8 cellular contexts compared by ENCODE assay signal in the genomic region with DNA sequence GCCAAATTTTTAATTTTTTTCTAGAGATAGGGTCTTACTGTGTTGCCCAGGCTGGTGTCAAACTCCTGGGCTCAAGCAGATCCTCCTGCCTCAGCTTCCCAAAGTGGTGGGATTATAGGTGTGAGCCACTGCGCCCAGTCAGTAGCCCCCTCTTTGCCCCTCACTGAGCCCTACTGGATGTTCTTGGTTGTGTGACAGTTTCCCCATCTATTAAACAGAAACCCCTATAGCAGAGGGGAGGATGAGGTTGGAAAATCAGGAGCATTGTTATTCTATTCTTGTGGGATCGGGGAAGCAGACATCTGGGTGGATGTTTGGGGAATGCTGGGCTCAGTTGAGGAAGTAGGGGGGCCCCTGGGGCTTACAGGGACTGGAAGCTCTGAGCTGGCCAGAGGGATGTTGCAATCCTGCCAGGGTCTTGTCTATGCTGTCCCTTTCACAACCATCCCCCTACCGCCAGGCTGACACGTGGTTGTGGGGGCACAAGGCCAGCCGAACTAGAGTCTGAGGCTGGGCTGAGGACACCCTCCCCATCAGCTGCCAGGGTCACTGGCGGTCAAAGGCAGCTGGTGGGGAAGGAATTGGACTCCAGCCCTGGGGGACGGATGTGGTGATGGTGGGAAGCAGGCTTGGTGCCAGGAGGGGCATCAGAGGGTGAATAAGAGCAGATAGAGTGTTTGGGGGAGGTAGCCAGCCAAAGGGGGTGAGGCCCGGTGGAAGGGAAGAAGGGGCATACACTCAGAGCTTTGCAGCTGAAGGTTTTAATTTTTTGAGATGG. TPM values are rescaled to one million over a fixed set of nuclear protein-coding genes. Genes with fewer than 3 reads are reported as not detected.
A peak's percentile ranks its signal among the peaks of the same experiment; 100 is the strongest.
DNase-seq lines count a peak whose midpoint lies in the region; ATAC-seq and TF ChIP-seq lines count a peak whose summit lies in the region.
"Had no signal": no experiment of that assay in that cellular context is flagged by ENCODE, and none has a peak within 500 bp of the region (broad histone marks: within the 10 kb centered on the region; RNA-seq: fewer than 3 reads in every experiment).

No MANE protein-coding gene starts in this region.

- no peak for TF ChIP-seq CTCF in fibroblast of the aortic adventitia (IDR thresholded peaks at IDR 0.05; ENCODE audit: insufficient read depth, low read length)

- no peaks in the 10 kb centered on the region for H3K36me3 Mint-ChIP-seq in stimulated activated naive B cell treated with anti-CD40 and anti-IgM and Interleukin-4, amounts not matched to agents 10 μg/mL and 1 μg/mL and 100 μg/mL, for 72 hours

- no peaks in the 10 kb centered on the region for H3K9me3 Mint-ChIP-seq in stimulated activated naive B cell treated with anti-CD40 and anti-IgM and Interleukin-4, amounts not matched to agents 10 μg/mL and 1 μg/mL and 100 μg/mL, for 72 hours

- in situ Hi-C loops in KBM-7 (cut with MboI; ENCODE audit: low pct_unique_long_range_greater_than_20kb, low sequenced_read_pairs): no loop called here

- no peak overlapping the region for H3K4me3 ChIP-seq in fibroblast of the aortic adventitia (ENCODE audit: low read depth, low read length)
- H3K4me3 ChIP-seq: coronary artery had no signal

- H3K27ac Mint-ChIP-seq in stimulated activated naive B cell treated with anti-CD40 and anti-IgM and Interleukin-4, amounts not matched to agents 10 μg/mL and 1 μg/mL and 100 μg/mL, for 72 hours: no peak overlapping the region

- H3K4me3 Mint-ChIP-seq in stimulated activated naive B cell treated with anti-CD40 and anti-IgM and Interleukin-4, amounts not matched to agents 10 μg/mL and 1 μg/mL and 100 μg/mL, for 72 hours: no peak overlapping the region

- peaks cover 19 to 45% of the 10 kb centered on the region in 2 donors for H3K27me3 Mint-ChIP-seq in stimulated activated naive B cell treated with anti-CD40 and anti-IgM and Interleukin-4, amounts not matched to agents 10 μg/mL and 1 μg/mL and 100 μg/mL, for 72 hours

- H3K4me1 Mint-ChIP-seq in stimulated activated naive B cell treated with anti-CD40 and anti-IgM and Interleukin-4, amounts not matched to agents 10 μg/mL and 1 μg/mL and 100 μg/mL, for 72 hours: peaks cover 8 to 15% of the 10 kb centered on the region in 2 donors

- peak; percentile 38 for DNase-seq in KBM-7
- peak; percentile 58 for DNase-seq in fibroblast of the aortic adventitia (ENCODE audit: low read depth)
- peak; percentile 88 for DNase-seq in putamen (ENCODE audit: low spot score)
- DNase-seq in stimulated activated CD4-positive, alpha-beta T cell treated with anti-CD3 and anti-CD28 coated beads, Interleukin-4, amount 100 ng/mL, for 1 hour: no peak
- DNase-seq in stimulated activated naive B cell treated with anti-CD40 and anti-IgM and Interleukin-4, amounts not matched to agents 10 μg/mL and 1 μg/mL and 100 μg/mL, for 72 hours: no peak
- DNase-seq: SK-N-SH had no signal

- no peak for ATAC-seq in HG03571 (IDR thresholded peaks at IDR 0.05; ENCODE audit: unreplicated experiment)
- ATAC-seq in stimulated activated naive B cell treated with anti-CD40 and anti-IgM and Interleukin-4, amounts not matched to agents 10 μg/mL and 1 μg/mL and 100 μg/mL, for 72 hours (replicated peaks): no peak

RNA-seq across cellular contexts. Expression of gene APOC1, which starts 10.9 kb away (rescaled TPM):
- 1.7 and 52.6 TPM in 2 replicates for total RNA-seq in fibroblast of the aortic adventitia (ENCODE audit: low replicate concordance)

RNA-seq across cellular contexts. Expression of gene APOC4, which starts 16.7 kb away (rescaled TPM):
- not detected in 2 replicates for total RNA-seq in fibroblast of the aortic adventitia (ENCODE audit: low replicate concordance)

RNA-seq across cellular contexts. Expression of gene APOE, which starts 19.7 kb away (rescaled TPM):
- total RNA-seq in fibroblast of the aortic adventitia (ENCODE audit: low replicate concordance): 1.6 and 309 TPM in 2 replicates

RNA-seq across cellular contexts. Expression of gene APOC2, which starts 20.5 kb away (rescaled TPM):
- not detected in 2 replicates for total RNA-seq in fibroblast of the aortic adventitia (ENCODE audit: low replicate concordance)

RNA-seq across cellular contexts. Expression of gene CLPTM1, which starts 29.9 kb away (rescaled TPM):
- total RNA-seq in fibroblast of the aortic adventitia (ENCODE audit: low replicate concordance): 11.4 and 39.0 TPM in 2 replicates

Comparison
In these comparisons a context has a peak if more than half of its experiments do, and no peak if none do; other contexts are left out.
1. DNase-seq: peak in KBM-7 (single experiment), fibroblast of the aortic adventitia (single experiment) and putamen (single experiment); none in stimulated activated CD4-positive, alpha-beta T cell treated with anti-CD3 and anti-CD28 coated beads, Interleukin-4, amount 100 ng/mL, for 1 hour (single experiment) and stimulated activated naive B cell treated with anti-CD40 and anti-IgM and Interleukin-4, amounts not matched to agents 10 μg/mL and 1 μg/mL and 100 μg/mL, for 72 hours (single experiment).